Comparison of ENCODE assay signal across 19 cellular contexts in the genomic region with DNA sequence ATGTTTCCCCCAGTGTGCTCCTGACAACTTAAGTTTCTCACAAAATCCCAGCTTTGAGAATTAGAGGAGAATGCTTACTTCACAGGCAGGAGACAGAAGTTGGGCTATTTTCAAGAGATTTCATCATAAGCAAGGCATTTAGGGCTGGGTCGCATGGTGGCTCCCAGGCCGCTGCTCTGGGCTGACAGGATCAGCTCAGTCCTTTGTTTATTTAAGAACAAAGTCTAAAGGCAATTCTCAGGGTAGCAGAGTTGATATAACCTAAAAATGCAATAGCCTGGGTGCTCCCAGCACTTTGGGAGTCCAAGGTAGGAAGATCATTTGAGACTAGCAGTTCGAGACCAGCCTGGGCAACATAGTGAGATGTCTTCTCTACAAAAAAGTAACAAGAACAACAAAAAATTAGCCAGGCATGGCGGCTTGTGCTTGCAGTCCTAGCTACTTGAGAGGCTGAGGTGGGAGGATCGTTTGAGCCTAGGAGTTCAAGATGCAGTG. TPM values are rescaled to one million over a fixed set of nuclear protein-coding genes. Genes with fewer than 3 reads are reported as not detected.
A peak's percentile ranks its signal among the peaks of the same experiment; 100 is the strongest.
DNase-seq lines count a peak whose midpoint lies in the region; ATAC-seq and TF ChIP-seq lines count a peak whose summit lies in the region.
"Had no signal": no experiment of that assay in that cellular context is flagged by ENCODE, and none has a peak within 500 bp of the region (broad histone marks: within the 10 kb centered on the region; RNA-seq: fewer than 3 reads in every experiment).

No MANE protein-coding gene starts in this region.

- H3K9ac ChIP-seq in adipocyte (ENCODE audit: low read length), result peak overlapping the region; percentile 5
- H3K9ac ChIP-seq: BLaER1 treated with 17β-estradiol and CSF1 and Interleukin-3, amounts not matched to agents 10 nM and 100 nM had no signal

- no peak for TF ChIP-seq CTCF in foreskin fibroblast (IDR thresholded peaks at IDR 0.05; ENCODE audit: low read depth, low read length)
- no peak for TF ChIP-seq CTCF in retinal pigment epithelial cell (conservative IDR thresholded peaks at IDR 0.05; ENCODE audit: low read depth, low read length)

- H3K36me3 ChIP-seq in adipocyte (ENCODE audit: control insufficient read depth, insufficient read depth, low read length, severe bottlenecking), result no peaks in the 10 kb centered on the region
- no peaks in the 10 kb centered on the region for H3K36me3 ChIP-seq in aorta (ENCODE audit: control insufficient read depth in 1 of 2, insufficient read depth in 2 of 2, low read length in 1 of 2)
- H3K36me3 ChIP-seq: BLaER1 treated with 17β-estradiol and CSF1 and Interleukin-3, amounts not matched to agents 10 nM and 100 nM had no signal

- ATAC-seq in aorta (ENCODE audit: low FRiP score), result no peak
- ATAC-seq: activated naive CD8-positive, alpha-beta T cell treated with anti-CD3 and anti-CD28 coated beads, Interleukin-2, amount 50 U/mL, for 24 hours had no signal

- DNase-seq in HCEC 1CT, result peak; percentile 17
- DNase-seq in adipocyte (ENCODE audit: low read depth), result peak; percentile 84
- peak; percentile 41 to 75 for DNase-seq in foreskin fibroblast
- DNase-seq in retinal pigment epithelial cell (ENCODE audit: low read depth), result peak; percentile 77
- no peak for DNase-seq in MV-4-11 (lab: John Stamatoyannopoulos, UW)
- no peak for DNase-seq in aorta
- DNase-seq in activated T-cell treated with anti-CD3 and anti-CD28 coated beads for 4 hours, result no peak
- DNase-seq: activated naive CD8-positive, alpha-beta T cell treated with anti-CD3 and anti-CD28 coated beads, Interleukin-2, amount 50 U/mL, for 24 hours; activated T-cell treated with anti-CD3 and anti-CD28 coated beads, Interleukin-2, amount 50 U/mL, for 48 hours; caudate nucleus; effector memory CD4-positive, alpha-beta T cell; NCI-H1092; NCI-H2107; NCI-H524 treated with DMSO at 0.1 percent for 48 hours; stimulated activated CD4-positive, alpha-beta T cell treated with anti-CD3 and anti-CD28 coated beads, Interleukin-4, amount 100 ng/mL, for 24 hours had no signal

- no peaks in the 10 kb centered on the region for H3K9me3 ChIP-seq in adipocyte (ENCODE audit: control insufficient read depth, low read length)
- no peaks in the 10 kb centered on the region for H3K9me3 ChIP-seq in aorta (ENCODE audit: control insufficient read depth, low read length)

- H3K4me1 ChIP-seq in adipocyte (ENCODE audit: control insufficient read depth, insufficient read depth, low read length) (peaks cover 38% of the 10 kb centered on the region), aorta (ENCODE audit: control insufficient read depth in 1 of 2, insufficient read depth in 2 of 2, low read length in 2 of 2) (no peaks in the 10 kb centered on the region)

- intact Hi-C loops in aorta (cut with DNase I), result no loop called here

- H3K27me3 ChIP-seq in adipocyte (replicated peaks; ENCODE audit: control insufficient read depth, insufficient read depth, low read length) (no peaks in the 10 kb centered on the region), aorta (ENCODE audit: control insufficient read depth in 1 of 2, insufficient read depth in 2 of 2, low read length in 1 of 2) (no peaks in the 10 kb centered on the region)

- 36 to 50% methylated on average over 5 of the region's 5 CpGs for WGBS in aorta, 2 donors

- no peak overlapping the region for H3K4me3 ChIP-seq in adipocyte (ENCODE audit: low read length)
- H3K4me3 ChIP-seq in foreskin fibroblast (ENCODE audit: low read depth in 1 of 2, low read length in 2 of 2), result no peak overlapping the region
- H3K4me3 ChIP-seq in retinal pigment epithelial cell (ENCODE audit: low read length), result no peak overlapping the region
- no peak overlapping the region for H3K4me3 ChIP-seq in aorta (ENCODE audit: low read length in 2 of 2)
- H3K4me3 ChIP-seq: BLaER1 treated with 17β-estradiol and CSF1 and Interleukin-3, amounts not matched to agents 10 nM and 100 nM had no signal

- no peak overlapping the region for H3K27ac ChIP-seq in aorta (ENCODE audit: low read depth in 1 of 2, low read length in 2 of 2)
- H3K27ac ChIP-seq: BLaER1 treated with 17β-estradiol and CSF1 and Interleukin-3, amounts not matched to agents 10 nM and 100 nM had no signal

RNA-seq across cellular contexts. Expression of gene FOXQ1, which starts 10.9 kb away (rescaled TPM):
- total RNA-seq in aorta, result not detected
- under 1 TPM in 1 of 2 donors, not detected in 1; 0.05 TPM for polyA plus RNA-seq in aorta
- total RNA-seq: glomerular endothelial cell, mesenteric fat pad had no signal
- polyA plus RNA-seq: IgD-negative memory B cell had no signal

Comparison
In these comparisons a context has a peak if more than half of its experiments do, and no peak if none do; other contexts are left out.
1. DNase-seq: peak in HCEC 1CT (single experiment), adipocyte (single experiment), foreskin fibroblast (2 of 2) and retinal pigment epithelial cell (single experiment); none in MV-4-11 (single experiment), aorta (0 of 2) and activated T-cell treated with anti-CD3 and anti-CD28 coated beads for 4 hours (single experiment).